In genomic region chr15:82133251-82133650, GRCh38 we compare ENCODE assay signal across 25 cellular contexts.
DNase-seq lines count a peak whose midpoint lies in the region; ATAC-seq and TF ChIP-seq lines count a peak whose summit lies in the region.
"Had no signal": no experiment of that assay in that cellular context is flagged by ENCODE, and none has a peak within 500 bp of the region (broad histone marks: within the 10 kb centered on the region; RNA-seq: fewer than 3 reads in every experiment).

No MANE protein-coding gene starts in this region.

- H3K36me3 ChIP-seq in brain microvascular endothelial cell (replicated peaks) (no peaks in the 10 kb centered on the region), right lobe of liver (no peaks in the 10 kb centered on the region), testis (ENCODE audit: low read depth, missing control alignments) (no peaks in the 10 kb centered on the region)
- H3K36me3 ChIP-seq: adrenal gland, BE2C, thyroid gland had no signal

- peaks cover 0 to 24% (median 11%) of the 10 kb centered on the region in 4 donors for H3K4me1 ChIP-seq in right lobe of liver
- no peaks in the 10 kb centered on the region for H3K4me1 ChIP-seq in testis
- H3K4me1 ChIP-seq: HAP-1, psoas muscle, thyroid gland had no signal

- intact Hi-C loops in right lobe of liver (cut with DNase I), result no loop called here
- intact Hi-C loops in testis (cut with DNase I; ENCODE audit: low total_unique reads), result no loop called here

- in situ Hi-C loops in brain microvascular endothelial cell (cut with HindIII; ENCODE audit: low pct_ligation_motif_present, low sequenced_read_pairs), result no loop called here

- peak; percentile 79 to 84 (median 80) for ATAC-seq in right lobe of liver
- ATAC-seq: K562; stimulated activated naive CD8-positive, alpha-beta T cell treated with anti-CD3 and anti-CD28 coated beads, Interleukin-15, Interleukin-2, amounts not matched to agents 100 U/mL and 50 U/mL, for 24 hours had no signal

- no peak overlapping the region for H3K4me3 ChIP-seq in brain microvascular endothelial cell (ENCODE audit: low read depth, low read length)
- no peak overlapping the region for H3K4me3 ChIP-seq in right lobe of liver
- no peak overlapping the region for H3K4me3 ChIP-seq in testis
- H3K4me3 ChIP-seq: adrenal gland, HAP-1, K562, psoas muscle, thyroid gland had no signal

- 88% methylated on average over 1 of the region's 1 CpG for WGBS in right lobe of liver (ENCODE audit: insufficient coverage, low coverage, low lambda C conversion rate, missing lambda C conversion rate)
- WGBS in testis, 2 donors, result 93 to 100% methylated on average over 1 of the region's 1 CpG

- DNase-seq in DMS53 (lab: John Stamatoyannopoulos, UW) (peak; percentile 4), DMS53 treated with DMSO at 0.1 percent for 48 hours (lab: John Stamatoyannopoulos, UW; ENCODE audit: unreplicated experiment) (no peak), NCI-H2029 (lab: John Stamatoyannopoulos, UW) (peak; percentile 10), brain microvascular endothelial cell (no peak), right lobe of liver (no peak), iPS-NIHi11 (ENCODE audit: low spot score) (no peak), AML-193 (lab: John Stamatoyannopoulos, UW) (no peak), testis (no peak)
- DNase-seq: 8988T; activated CD4-positive, alpha-beta T cell treated with anti-CD3 and anti-CD28 coated beads, Interleukin-2, amount 50 U/mL, for 48 hours; activated naive CD4-positive, alpha-beta T cell treated with Interleukin-2 at 50 U/mL for 16 hours; BE2C; DMS79 treated with DMSO at 0.1 percent for 48 hours; effector CD8-positive, alpha-beta T cell; erythroblast; foreskin melanocyte; naive B cell; NCI-H1105 treated with DMSO at 0.1 percent for 48 hours; NCI-H1930; psoas muscle; stimulated activated naive CD8-positive, alpha-beta T cell treated with anti-CD3 and anti-CD28 coated beads, Interleukin-15, Interleukin-2, amounts not matched to agents 100 U/mL and 50 U/mL, for 24 hours; thyroid gland had no signal

- TF ChIP-seq CTCF in brain microvascular endothelial cell (IDR thresholded peaks at IDR 0.05; ENCODE audit: low read depth, low read length, missing control alignments), result no peak
- TF ChIP-seq CTCF in right lobe of liver (IDR thresholded peaks at IDR 0.05), result no peak
- no peak for TF ChIP-seq CTCF in testis (IDR thresholded peaks at IDR 0.05)

- TF ChIP-seq POLR2A in right lobe of liver (IDR thresholded peaks at IDR 0.05) (no peak), testis (IDR thresholded peaks at IDR 0.05) (no peak)

- H3K9me3 ChIP-seq in right lobe of liver (no peaks in the 10 kb centered on the region), testis (no peaks in the 10 kb centered on the region)
- H3K9me3 ChIP-seq: adrenal gland, BE2C, HAP-1, psoas muscle, thyroid gland had no signal

- no peaks in the 10 kb centered on the region for H3K27me3 ChIP-seq in brain microvascular endothelial cell (replicated peaks)
- H3K27me3 ChIP-seq in right lobe of liver, result no peaks in the 10 kb centered on the region
- H3K27me3 ChIP-seq in testis, result no peaks in the 10 kb centered on the region
- H3K27me3 ChIP-seq: adrenal gland, BE2C, thyroid gland had no signal

- H3K27ac ChIP-seq in brain microvascular endothelial cell (peak overlapping the region; percentile 82), right lobe of liver (peak overlapping the region in 1 of 3 donors; percentile 58), testis (no peak overlapping the region)
- H3K27ac ChIP-seq: adrenal gland, psoas muscle, thyroid gland had no signal

Comparison
In these comparisons a context has a peak if more than half of its experiments do, and no peak if none do; other contexts are left out.
1. DNase-seq: peak in DMS53 (single experiment) and NCI-H2029 (single experiment); none in DMS53 treated with DMSO at 0.1 percent for 48 hours (single experiment), brain microvascular endothelial cell (single experiment), right lobe of liver (0 of 3), iPS-NIHi11 (single experiment), AML-193 (0 of 2) and testis (single experiment).